ENCODE assay signal across 24 cellular contexts in the genomic region with DNA sequence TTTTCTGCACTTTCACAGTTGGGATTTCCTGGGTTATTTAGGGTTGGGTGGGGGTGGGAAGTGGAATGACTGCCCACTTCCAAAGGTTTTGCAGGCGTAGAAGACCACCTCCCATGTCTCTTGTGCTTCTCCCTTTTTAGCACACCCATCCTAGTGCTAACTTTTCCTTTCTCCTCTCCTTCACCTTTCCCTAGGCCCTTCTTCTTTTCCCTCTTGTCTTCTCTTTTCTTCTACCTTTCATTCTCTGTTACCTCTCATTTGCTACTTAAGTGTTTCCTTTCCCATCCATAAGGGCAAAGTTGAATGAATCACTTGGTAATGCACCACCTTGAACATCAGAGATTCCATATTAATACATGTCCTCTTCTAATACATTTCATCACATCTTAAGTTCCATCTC.
"Had no signal": no experiment of that assay in that cellular context is flagged by ENCODE, and none has a peak within 500 bp of the region (broad histone marks: within the 10 kb centered on the region; RNA-seq: fewer than 3 reads in every experiment).

No MANE protein-coding gene starts in this region.

- H3K9me3 ChIP-seq: suprapubic skin, testis, thoracic aorta, thyroid gland, tibial artery, transverse colon, upper lobe of left lung, upper lobe of right lung, uterus, vagina had no signal

- H3K4me1 ChIP-seq: stomach, suprapubic skin, testis, thyroid gland, tibial artery, tibial nerve, transverse colon, upper lobe of left lung, upper lobe of right lung, uterus, vagina had no signal

- H3K27me3 ChIP-seq: testis, tibial nerve, uterus, vagina had no signal

- H3K4me3 ChIP-seq: stomach, suprapubic skin, testis, thoracic aorta, thyroid gland, tibial artery, tibial nerve, transverse colon, upper lobe of left lung, upper lobe of right lung, uterus, vagina had no signal

- DNase-seq: stimulated activated CD4-positive, alpha-beta T cell treated with anti-CD3 and anti-CD28 coated beads, Interleukin-2, amount 100 ng/mL, for 48 hours; stimulated activated CD4-positive, alpha-beta T cell treated with anti-CD3 and anti-CD28 coated beads, Interleukin-4, amount 100 ng/mL, for 1 hour; stimulated activated CD4-positive, alpha-beta T cell treated with anti-CD3 and anti-CD28 coated beads, Interleukin-4, amount 100 ng/mL, for 24 hours; stimulated activated CD4-positive, alpha-beta T cell treated with anti-CD3 and anti-CD28 coated beads, Interleukin-4, amount 100 ng/mL, for 4 hours; stimulated activated CD8-positive, alpha-beta memory T cell treated with anti-CD3 and anti-CD28 coated beads, Interleukin-4, amount 100 ng/mL, for 48 hours; stimulated activated naive B cell treated with anti-CD40 and anti-IgM and Interleukin-4, amounts not matched to agents 10 μg/mL and 1 μg/mL and 100 μg/mL, for 72 hours; stimulated activated naive CD4-positive, alpha-beta T cell; stimulated activated naive CD4-positive, alpha-beta T cell treated with Interleukin-2 at 50 U/mL for 16 hours; stimulated activated naive CD8-positive, alpha-beta T cell treated with anti-CD3 and anti-CD28 coated beads, Interleukin-15, amount 100 ng/mL, for 72 hours; stimulated activated naive CD8-positive, alpha-beta T cell treated with anti-CD3 and anti-CD28 coated beads, Interleukin-15, Interleukin-2, amounts not matched to agents 100 U/mL and 50 U/mL, for 24 hours; stomach; substantia nigra; testis; thyroid gland; tibial artery; transverse colon; trophoblast cell; upper lobe of left lung; upper lobe of right lung; uterus had no signal

- H3K36me3 ChIP-seq: stomach, suprapubic skin, thoracic aorta, thyroid gland, tibial artery, tibial nerve, transverse colon, upper lobe of left lung, upper lobe of right lung, uterus, vagina had no signal

- H3K27ac ChIP-seq: stomach, suprapubic skin, testis, thoracic aorta, thyroid gland, tibial artery, tibial nerve, transverse colon, upper lobe of left lung, upper lobe of right lung, uterus, vagina had no signal
